ENCODE assay signal across 22 cellular contexts in the genomic region with DNA sequence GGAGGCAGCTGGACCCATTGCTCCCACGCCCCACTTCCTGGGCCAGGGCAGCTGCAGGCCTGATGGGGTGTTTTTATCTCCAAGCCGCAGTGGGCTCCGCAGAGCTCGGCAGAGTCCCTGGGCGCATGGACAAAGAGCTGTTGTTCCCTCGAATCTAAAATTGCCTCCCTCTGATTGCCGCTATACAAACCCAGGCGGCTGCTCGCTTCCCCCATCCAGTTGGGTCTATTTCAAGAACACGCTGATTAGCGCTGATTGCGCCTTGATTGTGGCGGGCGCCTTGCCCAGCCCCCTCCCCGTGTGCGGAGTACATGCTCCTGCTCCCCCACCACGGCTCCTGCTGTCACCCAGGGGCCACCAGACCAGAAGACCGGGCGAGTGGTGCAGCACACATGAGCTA. TPM values are rescaled to one million over a fixed set of nuclear protein-coding genes. Genes with fewer than 3 reads are reported as not detected.
DNase-seq lines count a peak whose midpoint lies in the region; ATAC-seq and TF ChIP-seq lines count a peak whose summit lies in the region.
"Had no signal": no experiment of that assay in that cellular context is flagged by ENCODE, and none has a peak within 500 bp of the region (broad histone marks: within the 10 kb centered on the region; RNA-seq: fewer than 3 reads in every experiment).

No MANE protein-coding gene starts in this region.

- H3K4me3 Mint-ChIP-seq in stimulated activated effector memory CD8-positive, alpha-beta T cell treated with anti-CD3 and anti-CD28 coated beads, Interleukin-12 subunit alpha, Interleukin-12 subunit beta, amount 100 ng/mL, for 72 hours: no peak overlapping the region
- H3K4me3 Mint-ChIP-seq in activated T-helper 17 cell treated with anti-CD3 and anti-CD28 coated beads, Interleukin-2, amount 50 U/mL, for 72 hours: no peak overlapping the region
- H3K4me3 Mint-ChIP-seq: CD4-positive, CD25-positive, alpha-beta regulatory T cell; IgD-negative memory B cell had no signal

- H3K36me3 ChIP-seq in right atrium auricular region: no peaks in the 10 kb centered on the region

- WGBS in right cardiac atrium: 25% methylated on average over 19 of the region's 19 CpGs

- H3K27me3 ChIP-seq in right cardiac atrium (ENCODE audit: control insufficient read depth, insufficient read depth) (no peaks in the 10 kb centered on the region), right atrium auricular region (no peaks in the 10 kb centered on the region)

- no peaks in the 10 kb centered on the region for H3K36me3 Mint-ChIP-seq in stimulated activated effector memory CD8-positive, alpha-beta T cell treated with anti-CD3 and anti-CD28 coated beads, Interleukin-12 subunit alpha, Interleukin-12 subunit beta, amount 100 ng/mL, for 72 hours
- no peaks in the 10 kb centered on the region for H3K36me3 Mint-ChIP-seq in activated T-helper 17 cell treated with anti-CD3 and anti-CD28 coated beads, Interleukin-2, amount 50 U/mL, for 72 hours (ENCODE audit: low read depth)
- H3K36me3 Mint-ChIP-seq: CD4-positive, CD25-positive, alpha-beta regulatory T cell had no signal

- no peak overlapping the region for H3K4me3 ChIP-seq in right cardiac atrium (ENCODE audit: low read length)
- H3K4me3 ChIP-seq in right atrium auricular region: no peak overlapping the region
- H3K4me3 ChIP-seq: GM23248 had no signal

- H3K4me1 Mint-ChIP-seq in stimulated activated effector memory CD8-positive, alpha-beta T cell treated with anti-CD3 and anti-CD28 coated beads, Interleukin-12 subunit alpha, Interleukin-12 subunit beta, amount 100 ng/mL, for 72 hours: no peaks in the 10 kb centered on the region
- H3K4me1 Mint-ChIP-seq in activated T-helper 17 cell treated with anti-CD3 and anti-CD28 coated beads, Interleukin-2, amount 50 U/mL, for 72 hours: no peaks in the 10 kb centered on the region

- H3K27ac ChIP-seq in right cardiac atrium (ENCODE audit: low read length) (no peak overlapping the region), right atrium auricular region (no peak overlapping the region)
- H3K27ac ChIP-seq: GM23248, RWPE1 had no signal

- no peaks in the 10 kb centered on the region for H3K9me3 ChIP-seq in right cardiac atrium (ENCODE audit: control insufficient read depth, low read length)
- no peaks in the 10 kb centered on the region for H3K9me3 ChIP-seq in right atrium auricular region

- intact Hi-C loops in right cardiac atrium (cut with DNase I): loop anchor here (2.0 to 10.0 kb wide), 3 partner anchors 108 to 184 kb away; no protein-coding TSS in a partner anchor

- no peak overlapping the region for H3K27ac Mint-ChIP-seq in stimulated activated effector memory CD8-positive, alpha-beta T cell treated with anti-CD3 and anti-CD28 coated beads, Interleukin-12 subunit alpha, Interleukin-12 subunit beta, amount 100 ng/mL, for 72 hours
- no peak overlapping the region for H3K27ac Mint-ChIP-seq in activated T-helper 17 cell treated with anti-CD3 and anti-CD28 coated beads, Interleukin-2, amount 50 U/mL, for 72 hours
- H3K27ac Mint-ChIP-seq: CD4-positive, CD25-positive, alpha-beta regulatory T cell; IgD-negative memory B cell had no signal

- peak in 2 of 3 donors; percentile 63 to 68 for DNase-seq in right cardiac atrium
- DNase-seq in right atrium auricular region (ENCODE audit: low spot score): no peak
- peak in 38 of 51 donors; percentile 13 to 84 (median 50) for DNase-seq in hypothalamus (lab: John Stamatoyannopoulos, UW)
- peak; percentile 87 for DNase-seq in pons (ENCODE audit: low spot score)
- no peak for DNase-seq in stimulated activated effector memory CD8-positive, alpha-beta T cell treated with anti-CD3 and anti-CD28 coated beads, Interleukin-12 subunit alpha, Interleukin-12 subunit beta, amount 100 ng/mL, for 72 hours (ENCODE audit: low spot score in 2 of 2)
- no peak for DNase-seq in RPMI8226
- DNase-seq: Calu3; CD4-positive, CD25-positive, alpha-beta regulatory T cell; DMS79; GDM1; GM23248; NCI-H1930; NCI-H2171 treated with DMSO at 0.1 percent for 48 hours; NCI-H524 had no signal

- H3K4me1 ChIP-seq in right cardiac atrium (ENCODE audit: control insufficient read depth, insufficient read depth, low read length) (no peaks in the 10 kb centered on the region), right atrium auricular region (peaks cover 0 to 15% of the 10 kb centered on the region in 2 donors)

- peaks cover 31% of the 10 kb centered on the region for H3K27me3 Mint-ChIP-seq in activated T-helper 17 cell treated with anti-CD3 and anti-CD28 coated beads, Interleukin-2, amount 50 U/mL, for 72 hours
- H3K27me3 Mint-ChIP-seq: CD4-positive, CD25-positive, alpha-beta regulatory T cell had no signal

- peak; percentile 6 to 25 for ATAC-seq in right cardiac atrium
- ATAC-seq in stimulated activated effector memory CD8-positive, alpha-beta T cell treated with anti-CD3 and anti-CD28 coated beads, Interleukin-12 subunit alpha, Interleukin-12 subunit beta, amount 100 ng/mL, for 72 hours: no peak
- ATAC-seq in GM18861 (IDR thresholded peaks at IDR 0.05; ENCODE audit: unreplicated experiment): no peak
- no peak for ATAC-seq in activated T-helper 17 cell treated with anti-CD3 and anti-CD28 coated beads, Interleukin-2, amount 50 U/mL, for 72 hours (replicated peaks)
- ATAC-seq: HCT116 had no signal

- no peaks in the 10 kb centered on the region for H3K9me3 Mint-ChIP-seq in stimulated activated effector memory CD8-positive, alpha-beta T cell treated with anti-CD3 and anti-CD28 coated beads, Interleukin-12 subunit alpha, Interleukin-12 subunit beta, amount 100 ng/mL, for 72 hours
- no peaks in the 10 kb centered on the region for H3K9me3 Mint-ChIP-seq in activated T-helper 17 cell treated with anti-CD3 and anti-CD28 coated beads, Interleukin-2, amount 50 U/mL, for 72 hours
- H3K9me3 Mint-ChIP-seq: IgD-negative memory B cell had no signal

- no peak for TF ChIP-seq CTCF in right atrium auricular region (IDR thresholded peaks at IDR 0.05)

RNA-seq across cellular contexts. Expression of a gene that starts 43.4 kb away (rescaled TPM):
- 1 to 10 TPM in 3 of 4 donors, under 1 TPM in 1; 0.89 to 3.3 (median 2.5) TPM for total RNA-seq in right cardiac atrium
- 3.0 TPM for polyA plus RNA-seq in right cardiac atrium
- total RNA-seq in right atrium auricular region: 1 to 10 TPM; 1.3 to 4.1 TPM
- total RNA-seq in activated T-helper 17 cell treated with anti-CD3 and anti-CD28 coated beads, Interleukin-2, amount 50 U/mL, for 72 hours: not detected
- total RNA-seq: A673; Calu3; CD4-positive, CD25-positive, alpha-beta regulatory T cell; GM23248; HT-29; OCI-LY7 had no signal
- polyA plus RNA-seq: CD4-positive, CD25-positive, alpha-beta regulatory T cell; GM23248; IgD-negative memory B cell had no signal

Comparison
In these comparisons a context has a peak if more than half of its experiments do, and no peak if none do; other contexts are left out.
1. DNase-seq: peak in right cardiac atrium (2 of 3), hypothalamus (38 of 51) and pons (single experiment); none in right atrium auricular region (single experiment), stimulated activated effector memory CD8-positive, alpha-beta T cell treated with anti-CD3 and anti-CD28 coated beads, Interleukin-12 subunit alpha, Interleukin-12 subunit beta, amount 100 ng/mL, for 72 hours (0 of 2) and RPMI8226 (single experiment).
2. ATAC-seq: peak in right cardiac atrium (2 of 2); none in stimulated activated effector memory CD8-positive, alpha-beta T cell treated with anti-CD3 and anti-CD28 coated beads, Interleukin-12 subunit alpha, Interleukin-12 subunit beta, amount 100 ng/mL, for 72 hours (single experiment), GM18861 (single experiment) and activated T-helper 17 cell treated with anti-CD3 and anti-CD28 coated beads, Interleukin-2, amount 50 U/mL, for 72 hours (single experiment).